In the genomic region with DNA sequence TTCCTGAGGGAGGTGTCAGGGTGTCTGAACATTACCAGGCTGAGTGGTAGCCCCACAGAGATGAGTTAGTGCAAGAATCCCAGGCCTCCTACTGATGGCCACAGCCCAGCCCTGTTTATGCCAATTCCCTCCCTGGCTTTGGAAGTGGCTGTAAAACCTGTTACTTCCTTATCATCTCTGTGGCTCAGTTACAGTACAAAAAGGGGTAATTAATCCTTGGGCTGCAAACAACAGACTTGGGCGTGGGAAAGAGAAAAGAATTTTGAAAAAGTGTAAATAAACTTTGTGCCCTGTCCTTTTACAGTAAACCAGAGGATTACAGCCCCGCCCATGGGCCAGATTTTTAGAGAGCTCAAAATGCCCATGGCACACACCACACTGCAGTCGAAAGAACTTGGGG, we compare ENCODE assay signal across 2 cellular contexts.
TF ChIP-seq lines count a peak whose summit lies in the region.

No MANE protein-coding gene starts in this region.

TF ChIP-seq in endothelial cell of umbilical vein, 7 proteins besides CTCF, POLR2A, EP300 and RAD21 (continued from another document):
- TF ChIP-seq GATA2 (IDR thresholded peaks at IDR 0.05; ENCODE audit: insufficient read depth, insufficient read length, low read depth, low read length): no peak
- TF ChIP-seq FOS (IDR thresholded peaks at IDR 0.05; ENCODE audit: borderline replicate concordance, insufficient read depth, low read length): no peak
- no peak for TF ChIP-seq POLR2AphosphoS5 (IDR thresholded peaks at IDR 0.05; ENCODE audit: insufficient read depth, low read depth, low read length)

TF ChIP-seq in SK-N-SH, 30 proteins besides CTCF, POLR2A, EP300 and RAD21 (continued from another document):
- TF ChIP-seq, protein P1, sequence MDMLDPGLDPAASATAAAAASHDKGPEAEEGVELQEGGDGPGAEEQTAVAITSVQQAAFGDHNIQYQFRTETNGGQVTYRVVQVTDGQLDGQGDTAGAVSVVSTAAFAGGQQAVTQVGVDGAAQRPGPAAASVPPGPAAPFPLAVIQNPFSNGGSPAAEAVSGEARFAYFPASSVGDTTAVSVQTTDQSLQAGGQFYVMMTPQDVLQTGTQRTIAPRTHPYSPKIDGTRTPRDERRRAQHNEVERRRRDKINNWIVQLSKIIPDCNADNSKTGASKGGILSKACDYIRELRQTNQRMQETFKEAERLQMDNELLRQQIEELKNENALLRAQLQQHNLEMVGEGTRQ (IDR thresholded peaks at IDR 0.05; ENCODE audit: borderline replicate concordance, low read depth, low read length): no peak
- TF ChIP-seq POLR2AphosphoS5 (IDR thresholded peaks at IDR 0.05; ENCODE audit: low read depth, low read length) (no peak), ELF1 (IDR thresholded peaks at IDR 0.05) (no peak), JUND (IDR thresholded peaks at IDR 0.05) (no peak), SIN3A (IDR thresholded peaks at IDR 0.05; ENCODE audit: borderline replicate concordance, low read depth, low read length) (no peak), GATA2 (CRISPR knock-in tag; IDR thresholded peaks at IDR 0.05) (no peak), CHD2 (IDR thresholded peaks at IDR 0.05; ENCODE audit: low read length, partially characterized antibody) (no peak), YY1 (IDR thresholded peaks at IDR 0.05; ENCODE audit: low read depth) (no peak), EZH2phosphoT487 (IDR thresholded peaks at IDR 0.05; ENCODE audit: borderline replicate concordance, low read depth) (no peak), RFX5 (IDR thresholded peaks at IDR 0.05; ENCODE audit: low read length) (no peak), TAF1 (IDR thresholded peaks at IDR 0.05; ENCODE audit: borderline replicate concordance, low read depth, low read length) (no peak), RXRA (IDR thresholded peaks at IDR 0.05; ENCODE audit: borderline replicate concordance, low read depth) (no peak), NFIC (IDR thresholded peaks at IDR 0.05; ENCODE audit: borderline replicate concordance) (no peak), TCF12 (IDR thresholded peaks at IDR 0.05) (no peak), RCOR1 (IDR thresholded peaks at IDR 0.05; ENCODE audit: low read length) (no peak)
- TF ChIP-seq, protein P2, sequence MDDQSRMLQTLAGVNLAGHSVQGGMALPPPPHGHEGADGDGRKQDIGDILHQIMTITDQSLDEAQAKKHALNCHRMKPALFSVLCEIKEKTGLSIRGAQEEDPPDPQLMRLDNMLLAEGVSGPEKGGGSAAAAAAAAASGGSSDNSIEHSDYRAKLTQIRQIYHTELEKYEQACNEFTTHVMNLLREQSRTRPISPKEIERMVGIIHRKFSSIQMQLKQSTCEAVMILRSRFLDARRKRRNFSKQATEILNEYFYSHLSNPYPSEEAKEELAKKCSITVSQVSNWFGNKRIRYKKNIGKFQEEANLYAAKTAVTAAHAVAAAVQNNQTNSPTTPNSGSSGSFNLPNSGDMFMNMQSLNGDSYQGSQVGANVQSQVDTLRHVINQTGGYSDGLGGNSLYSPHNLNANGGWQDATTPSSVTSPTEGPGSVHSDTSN (IDR thresholded peaks at IDR 0.05): no peak
- TF ChIP-seq, protein P3, sequence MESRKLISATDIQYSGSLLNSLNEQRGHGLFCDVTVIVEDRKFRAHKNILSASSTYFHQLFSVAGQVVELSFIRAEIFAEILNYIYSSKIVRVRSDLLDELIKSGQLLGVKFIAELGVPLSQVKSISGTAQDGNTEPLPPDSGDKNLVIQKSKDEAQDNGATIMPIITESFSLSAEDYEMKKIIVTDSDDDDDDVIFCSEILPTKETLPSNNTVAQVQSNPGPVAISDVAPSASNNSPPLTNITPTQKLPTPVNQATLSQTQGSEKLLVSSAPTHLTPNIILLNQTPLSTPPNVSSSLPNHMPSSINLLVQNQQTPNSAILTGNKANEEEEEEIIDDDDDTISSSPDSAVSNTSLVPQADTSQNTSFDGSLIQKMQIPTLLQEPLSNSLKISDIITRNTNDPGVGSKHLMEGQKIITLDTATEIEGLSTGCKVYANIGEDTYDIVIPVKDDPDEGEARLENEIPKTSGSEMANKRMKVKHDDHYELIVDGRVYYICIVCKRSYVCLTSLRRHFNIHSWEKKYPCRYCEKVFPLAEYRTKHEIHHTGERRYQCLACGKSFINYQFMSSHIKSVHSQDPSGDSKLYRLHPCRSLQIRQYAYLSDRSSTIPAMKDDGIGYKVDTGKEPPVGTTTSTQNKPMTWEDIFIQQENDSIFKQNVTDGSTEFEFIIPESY (IDR thresholded peaks at IDR 0.05; ENCODE audit: borderline replicate concordance, low read depth): no peak
- TF ChIP-seq, protein P4, sequence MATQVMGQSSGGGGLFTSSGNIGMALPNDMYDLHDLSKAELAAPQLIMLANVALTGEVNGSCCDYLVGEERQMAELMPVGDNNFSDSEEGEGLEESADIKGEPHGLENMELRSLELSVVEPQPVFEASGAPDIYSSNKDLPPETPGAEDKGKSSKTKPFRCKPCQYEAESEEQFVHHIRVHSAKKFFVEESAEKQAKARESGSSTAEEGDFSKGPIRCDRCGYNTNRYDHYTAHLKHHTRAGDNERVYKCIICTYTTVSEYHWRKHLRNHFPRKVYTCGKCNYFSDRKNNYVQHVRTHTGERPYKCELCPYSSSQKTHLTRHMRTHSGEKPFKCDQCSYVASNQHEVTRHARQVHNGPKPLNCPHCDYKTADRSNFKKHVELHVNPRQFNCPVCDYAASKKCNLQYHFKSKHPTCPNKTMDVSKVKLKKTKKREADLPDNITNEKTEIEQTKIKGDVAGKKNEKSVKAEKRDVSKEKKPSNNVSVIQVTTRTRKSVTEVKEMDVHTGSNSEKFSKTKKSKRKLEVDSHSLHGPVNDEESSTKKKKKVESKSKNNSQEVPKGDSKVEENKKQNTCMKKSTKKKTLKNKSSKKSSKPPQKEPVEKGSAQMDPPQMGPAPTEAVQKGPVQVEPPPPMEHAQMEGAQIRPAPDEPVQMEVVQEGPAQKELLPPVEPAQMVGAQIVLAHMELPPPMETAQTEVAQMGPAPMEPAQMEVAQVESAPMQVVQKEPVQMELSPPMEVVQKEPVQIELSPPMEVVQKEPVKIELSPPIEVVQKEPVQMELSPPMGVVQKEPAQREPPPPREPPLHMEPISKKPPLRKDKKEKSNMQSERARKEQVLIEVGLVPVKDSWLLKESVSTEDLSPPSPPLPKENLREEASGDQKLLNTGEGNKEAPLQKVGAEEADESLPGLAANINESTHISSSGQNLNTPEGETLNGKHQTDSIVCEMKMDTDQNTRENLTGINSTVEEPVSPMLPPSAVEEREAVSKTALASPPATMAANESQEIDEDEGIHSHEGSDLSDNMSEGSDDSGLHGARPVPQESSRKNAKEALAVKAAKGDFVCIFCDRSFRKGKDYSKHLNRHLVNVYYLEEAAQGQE (IDR thresholded peaks at IDR 0.05; ENCODE audit: low read depth, low read length): no peak
TF ChIP-seq in SK-N-SH: peak in this region for 0.
